In the genomic region with DNA sequence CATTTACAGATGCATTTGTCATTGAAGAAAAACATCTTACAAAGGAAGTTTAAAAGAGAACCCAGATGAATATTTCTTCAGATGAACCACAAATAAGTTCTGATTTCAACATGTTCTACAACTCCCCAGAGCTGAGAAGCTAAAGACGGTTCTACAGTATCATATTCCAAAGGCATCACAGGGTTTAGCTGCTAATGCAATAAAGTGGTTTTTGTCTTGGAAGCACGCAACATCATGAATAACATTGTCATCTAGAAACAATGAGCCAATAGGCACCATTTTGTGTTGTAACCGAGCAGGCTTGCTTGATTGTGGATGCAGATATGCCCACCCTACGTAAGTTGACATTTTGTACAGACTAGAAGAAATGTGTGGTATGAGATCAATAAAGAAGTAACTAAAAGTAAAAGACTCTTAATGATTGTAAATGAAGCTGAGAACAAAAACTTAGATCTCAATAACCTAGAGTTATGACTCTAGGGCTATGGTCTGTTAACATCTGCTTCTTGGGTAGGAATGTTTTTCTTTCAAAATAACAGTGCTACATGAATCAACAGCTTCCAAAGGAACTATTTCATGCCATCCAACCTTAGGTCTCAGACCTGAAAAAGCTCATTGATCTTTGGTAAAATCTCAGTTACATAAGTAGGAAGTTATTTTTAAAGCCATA, we compare ENCODE assay signal across 1 cellular context.
TF ChIP-seq lines count a peak whose summit lies in the region.

No MANE protein-coding gene starts in this region.

TF ChIP-seq in HepG2, 621 proteins besides CTCF, POLR2A, EP300 and RAD21 (continued from another document):
- TF ChIP-seq, protein P1, sequence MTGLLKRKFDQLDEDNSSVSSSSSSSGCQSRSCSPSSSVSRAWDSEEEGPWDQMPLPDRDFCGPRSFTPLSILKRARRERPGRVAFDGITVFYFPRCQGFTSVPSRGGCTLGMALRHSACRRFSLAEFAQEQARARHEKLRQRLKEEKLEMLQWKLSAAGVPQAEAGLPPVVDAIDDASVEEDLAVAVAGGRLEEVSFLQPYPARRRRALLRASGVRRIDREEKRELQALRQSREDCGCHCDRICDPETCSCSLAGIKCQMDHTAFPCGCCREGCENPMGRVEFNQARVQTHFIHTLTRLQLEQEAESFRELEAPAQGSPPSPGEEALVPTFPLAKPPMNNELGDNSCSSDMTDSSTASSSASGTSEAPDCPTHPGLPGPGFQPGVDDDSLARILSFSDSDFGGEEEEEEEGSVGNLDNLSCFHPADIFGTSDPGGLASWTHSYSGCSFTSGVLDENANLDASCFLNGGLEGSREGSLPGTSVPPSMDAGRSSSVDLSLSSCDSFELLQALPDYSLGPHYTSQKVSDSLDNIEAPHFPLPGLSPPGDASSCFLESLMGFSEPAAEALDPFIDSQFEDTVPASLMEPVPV (CRISPR knock-in tag; IDR thresholded peaks at IDR 0.05) = no peak
- TF ChIP-seq ZNF790 (CRISPR knock-in tag; IDR thresholded peaks at IDR 0.05; ENCODE audit: borderline replicate concordance) (no peak), PAWR (CRISPR knock-in tag; IDR thresholded peaks at IDR 0.05; ENCODE audit: borderline replicate concordance) (no peak), ZNF160 (CRISPR knock-in tag; IDR thresholded peaks at IDR 0.05) (no peak), IKZF1 (IDR thresholded peaks at IDR 0.05) (no peak), ZNF317 (CRISPR knock-in tag; IDR thresholded peaks at IDR 0.05) (no peak), ZNF12 (CRISPR knock-in tag; IDR thresholded peaks at IDR 0.05) (no peak), HDAC6 (IDR thresholded peaks at IDR 0.05; ENCODE audit: low read depth, low read length) (no peak), KLF12 (CRISPR knock-in tag; IDR thresholded peaks at IDR 0.05; ENCODE audit: borderline replicate concordance) (no peak), SMARCC2 (IDR thresholded peaks at IDR 0.05) (no peak), MTF2 (CRISPR knock-in tag; IDR thresholded peaks at IDR 0.05; ENCODE audit: borderline replicate concordance) (no peak), HNRNPK (IDR thresholded peaks at IDR 0.05; ENCODE audit: low read depth, low read length, poor library complexity, severe bottlenecking) (no peak)
- TF ChIP-seq, protein P2, sequence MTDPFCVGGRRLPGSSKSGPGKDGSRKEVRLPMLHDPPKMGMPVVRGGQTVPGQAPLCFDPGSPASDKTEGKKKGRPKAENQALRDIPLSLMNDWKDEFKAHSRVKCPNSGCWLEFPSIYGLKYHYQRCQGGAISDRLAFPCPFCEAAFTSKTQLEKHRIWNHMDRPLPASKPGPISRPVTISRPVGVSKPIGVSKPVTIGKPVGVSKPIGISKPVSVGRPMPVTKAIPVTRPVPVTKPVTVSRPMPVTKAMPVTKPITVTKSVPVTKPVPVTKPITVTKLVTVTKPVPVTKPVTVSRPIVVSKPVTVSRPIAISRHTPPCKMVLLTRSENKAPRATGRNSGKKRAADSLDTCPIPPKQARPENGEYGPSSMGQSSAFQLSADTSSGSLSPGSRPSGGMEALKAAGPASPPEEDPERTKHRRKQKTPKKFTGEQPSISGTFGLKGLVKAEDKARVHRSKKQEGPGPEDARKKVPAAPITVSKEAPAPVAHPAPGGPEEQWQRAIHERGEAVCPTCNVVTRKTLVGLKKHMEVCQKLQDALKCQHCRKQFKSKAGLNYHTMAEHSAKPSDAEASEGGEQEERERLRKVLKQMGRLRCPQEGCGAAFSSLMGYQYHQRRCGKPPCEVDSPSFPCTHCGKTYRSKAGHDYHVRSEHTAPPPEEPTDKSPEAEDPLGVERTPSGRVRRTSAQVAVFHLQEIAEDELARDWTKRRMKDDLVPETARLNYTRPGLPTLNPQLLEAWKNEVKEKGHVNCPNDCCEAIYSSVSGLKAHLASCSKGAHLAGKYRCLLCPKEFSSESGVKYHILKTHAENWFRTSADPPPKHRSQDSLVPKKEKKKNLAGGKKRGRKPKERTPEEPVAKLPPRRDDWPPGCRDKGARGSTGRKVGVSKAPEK (CRISPR knock-in tag; IDR thresholded peaks at IDR 0.05; ENCODE audit: borderline replicate concordance) = no peak
- TF ChIP-seq, protein P3, sequence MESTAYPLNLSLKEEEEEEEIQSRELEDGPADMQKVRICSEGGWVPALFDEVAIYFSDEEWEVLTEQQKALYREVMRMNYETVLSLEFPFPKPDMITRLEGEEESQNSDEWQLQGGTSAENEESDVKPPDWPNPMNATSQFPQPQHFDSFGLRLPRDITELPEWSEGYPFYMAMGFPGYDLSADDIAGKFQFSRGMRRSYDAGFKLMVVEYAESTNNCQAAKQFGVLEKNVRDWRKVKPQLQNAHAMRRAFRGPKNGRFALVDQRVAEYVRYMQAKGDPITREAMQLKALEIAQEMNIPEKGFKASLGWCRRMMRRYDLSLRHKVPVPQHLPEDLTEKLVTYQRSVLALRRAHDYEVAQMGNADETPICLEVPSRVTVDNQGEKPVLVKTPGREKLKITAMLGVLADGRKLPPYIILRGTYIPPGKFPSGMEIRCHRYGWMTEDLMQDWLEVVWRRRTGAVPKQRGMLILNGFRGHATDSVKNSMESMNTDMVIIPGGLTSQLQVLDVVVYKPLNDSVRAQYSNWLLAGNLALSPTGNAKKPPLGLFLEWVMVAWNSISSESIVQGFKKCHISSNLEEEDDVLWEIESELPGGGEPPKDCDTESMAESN (CRISPR knock-in tag; conservative IDR thresholded peaks at IDR 0.05) = no peak
- TF ChIP-seq, protein P4, sequence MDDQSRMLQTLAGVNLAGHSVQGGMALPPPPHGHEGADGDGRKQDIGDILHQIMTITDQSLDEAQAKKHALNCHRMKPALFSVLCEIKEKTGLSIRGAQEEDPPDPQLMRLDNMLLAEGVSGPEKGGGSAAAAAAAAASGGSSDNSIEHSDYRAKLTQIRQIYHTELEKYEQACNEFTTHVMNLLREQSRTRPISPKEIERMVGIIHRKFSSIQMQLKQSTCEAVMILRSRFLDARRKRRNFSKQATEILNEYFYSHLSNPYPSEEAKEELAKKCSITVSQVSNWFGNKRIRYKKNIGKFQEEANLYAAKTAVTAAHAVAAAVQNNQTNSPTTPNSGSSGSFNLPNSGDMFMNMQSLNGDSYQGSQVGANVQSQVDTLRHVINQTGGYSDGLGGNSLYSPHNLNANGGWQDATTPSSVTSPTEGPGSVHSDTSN (CRISPR knock-in tag; IDR thresholded peaks at IDR 0.05; ENCODE audit: borderline replicate concordance) = no peak
- TF ChIP-seq, protein P5, sequence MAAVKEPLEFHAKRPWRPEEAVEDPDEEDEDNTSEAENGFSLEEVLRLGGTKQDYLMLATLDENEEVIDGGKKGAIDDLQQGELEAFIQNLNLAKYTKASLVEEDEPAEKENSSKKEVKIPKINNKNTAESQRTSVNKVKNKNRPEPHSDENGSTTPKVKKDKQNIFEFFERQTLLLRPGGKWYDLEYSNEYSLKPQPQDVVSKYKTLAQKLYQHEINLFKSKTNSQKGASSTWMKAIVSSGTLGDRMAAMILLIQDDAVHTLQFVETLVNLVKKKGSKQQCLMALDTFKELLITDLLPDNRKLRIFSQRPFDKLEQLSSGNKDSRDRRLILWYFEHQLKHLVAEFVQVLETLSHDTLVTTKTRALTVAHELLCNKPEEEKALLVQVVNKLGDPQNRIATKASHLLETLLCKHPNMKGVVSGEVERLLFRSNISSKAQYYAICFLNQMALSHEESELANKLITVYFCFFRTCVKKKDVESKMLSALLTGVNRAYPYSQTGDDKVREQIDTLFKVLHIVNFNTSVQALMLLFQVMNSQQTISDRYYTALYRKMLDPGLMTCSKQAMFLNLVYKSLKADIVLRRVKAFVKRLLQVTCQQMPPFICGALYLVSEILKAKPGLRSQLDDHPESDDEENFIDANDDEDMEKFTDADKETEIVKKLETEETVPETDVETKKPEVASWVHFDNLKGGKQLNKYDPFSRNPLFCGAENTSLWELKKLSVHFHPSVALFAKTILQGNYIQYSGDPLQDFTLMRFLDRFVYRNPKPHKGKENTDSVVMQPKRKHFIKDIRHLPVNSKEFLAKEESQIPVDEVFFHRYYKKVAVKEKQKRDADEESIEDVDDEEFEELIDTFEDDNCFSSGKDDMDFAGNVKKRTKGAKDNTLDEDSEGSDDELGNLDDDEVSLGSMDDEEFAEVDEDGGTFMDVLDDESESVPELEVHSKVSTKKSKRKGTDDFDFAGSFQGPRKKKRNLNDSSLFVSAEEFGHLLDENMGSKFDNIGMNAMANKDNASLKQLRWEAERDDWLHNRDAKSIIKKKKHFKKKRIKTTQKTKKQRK (IDR thresholded peaks at IDR 0.05; ENCODE audit: low read length) = no peak
